Comparison of ENCODE assay signal across 16 cellular contexts in the genomic region with DNA sequence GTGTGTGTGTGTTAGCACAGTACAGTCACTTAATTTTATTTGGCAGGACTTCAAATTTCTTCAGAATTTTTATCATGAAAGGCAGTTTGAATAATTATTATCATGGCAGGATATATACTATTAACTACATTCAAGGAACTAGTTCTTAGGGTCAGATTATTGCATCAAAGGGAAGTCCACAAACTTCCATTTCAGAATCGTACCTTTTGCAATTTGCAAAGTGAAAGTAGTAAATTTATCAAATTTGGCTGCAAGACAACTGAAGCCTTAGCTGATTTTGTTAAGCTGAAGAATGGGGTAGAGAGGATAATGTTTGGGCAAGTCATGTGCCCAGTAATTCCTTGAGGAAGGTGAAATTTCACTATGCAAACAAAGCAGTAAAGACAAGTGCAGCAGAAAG.
DNase-seq lines count a peak whose midpoint lies in the region; ATAC-seq and TF ChIP-seq lines count a peak whose summit lies in the region.
"Had no signal": no experiment of that assay in that cellular context is flagged by ENCODE, and none has a peak within 500 bp of the region (broad histone marks: within the 10 kb centered on the region; RNA-seq: fewer than 3 reads in every experiment).

No MANE protein-coding gene starts in this region.

- H3K4me3 ChIP-seq in NB4 (ENCODE audit: low read depth, low read length), result peak overlapping the region; percentile 6
- no peak overlapping the region for H3K4me3 ChIP-seq in osteoblast (ENCODE audit: insufficient read depth, low read length)

- H3K4me2 ChIP-seq in osteoblast (ENCODE audit: insufficient read depth, low read length), result peak overlapping the region; percentile 11

- H3K9me3 Mint-ChIP-seq in chondrocyte (ENCODE audit: low read depth) (no peaks in the 10 kb centered on the region), glutamatergic neuron (ENCODE audit: unreplicated experiment) (no peaks in the 10 kb centered on the region)
- H3K9me3 Mint-ChIP-seq: CD4-positive, CD25-positive, alpha-beta regulatory T cell had no signal

- no peak for TF ChIP-seq POLR2A in NB4 (IDR thresholded peaks at IDR 0.05; ENCODE audit: extremely low read depth, insufficient read length)

- peak overlapping the region; percentile 14 for H3K27ac Mint-ChIP-seq in chondrocyte (ENCODE audit: unreplicated experiment)
- H3K27ac Mint-ChIP-seq in glutamatergic neuron (ENCODE audit: unreplicated experiment), result no peak overlapping the region

- no peak for TF ChIP-seq CTCF in NB4 (IDR thresholded peaks at IDR 0.05; ENCODE audit: low read depth, low read length)
- TF ChIP-seq CTCF in chondrocyte (IDR thresholded peaks at IDR 0.05), result no peak
- TF ChIP-seq CTCF in osteoblast (IDR thresholded peaks at IDR 0.05; ENCODE audit: extremely low read depth, low read depth, low read length), result no peak
- TF ChIP-seq CTCF in glutamatergic neuron (IDR thresholded peaks at IDR 0.05; ENCODE audit: partially characterized antibody, unreplicated experiment), result no peak

- H3K9me3 ChIP-seq in osteoblast (ENCODE audit: low read depth, low read length), result no peaks in the 10 kb centered on the region

- no peaks in the 10 kb centered on the region for H3K27me3 Mint-ChIP-seq in chondrocyte (ENCODE audit: low read depth)
- H3K27me3 Mint-ChIP-seq in glutamatergic neuron (ENCODE audit: unreplicated experiment), result no peaks in the 10 kb centered on the region
- H3K27me3 Mint-ChIP-seq: CD4-positive, CD25-positive, alpha-beta regulatory T cell had no signal

- no peaks in the 10 kb centered on the region for H3K36me3 ChIP-seq in osteoblast (ENCODE audit: insufficient read depth, low read length)

- H3K4me3 Mint-ChIP-seq in chondrocyte (ENCODE audit: unreplicated experiment) (no peak overlapping the region), glutamatergic neuron (ENCODE audit: unreplicated experiment) (no peak overlapping the region)
- H3K4me3 Mint-ChIP-seq: CD4-positive, CD25-positive, alpha-beta regulatory T cell had no signal

- ATAC-seq in HG03045 (IDR thresholded peaks at IDR 0.05; ENCODE audit: unreplicated experiment), result no peak
- ATAC-seq: HepG2 had no signal

- no peaks in the 10 kb centered on the region for H4K20me1 ChIP-seq in osteoblast (ENCODE audit: insufficient read depth, low read length)

- no peak overlapping the region for H3K27ac ChIP-seq in osteoblast (ENCODE audit: low read depth, low read length)

- peaks cover 22% of the 10 kb centered on the region for H3K4me1 ChIP-seq in osteoblast (ENCODE audit: insufficient read depth, low read length)

- H2AFZ ChIP-seq in osteoblast (ENCODE audit: low read length), result no peak overlapping the region

- DNase-seq in SIG-M5 treated with dmso at 0.1 percent for 504 hours (lab: John Stamatoyannopoulos, UW; ENCODE audit: unreplicated experiment) (peak; percentile 60), SIG-M5 (lab: John Stamatoyannopoulos, UW) (no peak), NB4 (ENCODE audit: low read depth) (peak; percentile 59), chondrocyte (ENCODE audit: low spot score) (no peak), osteoblast (ENCODE audit: insufficient read length, low spot score, missing footprints) (no peak), glutamatergic neuron (no peak), hypothalamus (lab: John Stamatoyannopoulos, UW) (no peak)
- DNase-seq: CD4-positive, CD25-positive, alpha-beta regulatory T cell; DMS79 treated with DMSO at 0.1 percent for 48 hours; GDM1; GOT3; NCI-H2107; NCI-H69; SHP77 had no signal

- H3K27me3 ChIP-seq in osteoblast (ENCODE audit: insufficient read depth, low read length), result no peaks in the 10 kb centered on the region

- H3K4me1 Mint-ChIP-seq in chondrocyte (ENCODE audit: low read depth) (peaks cover 30% of the 10 kb centered on the region), glutamatergic neuron (ENCODE audit: low read depth, unreplicated experiment) (no peaks in the 10 kb centered on the region)

- no peaks in the 10 kb centered on the region for H3K79me2 ChIP-seq in osteoblast (ENCODE audit: insufficient read depth, low read length)

- H3K36me3 Mint-ChIP-seq in chondrocyte (ENCODE audit: low read depth), result peaks cover 4% of the 10 kb centered on the region
- H3K36me3 Mint-ChIP-seq in glutamatergic neuron (ENCODE audit: unreplicated experiment), result no peaks in the 10 kb centered on the region

Comparison
In these comparisons a context has a peak if more than half of its experiments do, and no peak if none do; other contexts are left out.
1. DNase-seq: peak in SIG-M5 treated with dmso at 0.1 percent for 504 hours (single experiment) and NB4 (single experiment); none in SIG-M5 (single experiment), chondrocyte (single experiment), osteoblast (single experiment), glutamatergic neuron (single experiment) and hypothalamus (0 of 51).